1 cellular context compared by ENCODE assay signal in genomic region chr9:36276254-36276653, GRCh38.
TF ChIP-seq lines count a peak whose summit lies in the region.

No MANE protein-coding gene starts in this region.

TF ChIP-seq in IMR-90, 13 proteins besides CTCF, POLR2A, EP300 and RAD21:
- TF ChIP-seq SMC3 (IDR thresholded peaks at IDR 0.05; ENCODE audit: low read depth, low read length) (no peak), MXI1 (IDR thresholded peaks at IDR 0.05; ENCODE audit: borderline replicate concordance, low read depth, low read length) (no peak), MAFK (IDR thresholded peaks at IDR 0.05; ENCODE audit: low read depth, low read length) (no peak), CEBPB (IDR thresholded peaks at IDR 0.05; ENCODE audit: low read depth, low read length) (no peak), BHLHE40 (IDR thresholded peaks at IDR 0.05; ENCODE audit: low read depth, low read length) (no peak), RFX5 (IDR thresholded peaks at IDR 0.05; ENCODE audit: low read depth, low read length) (no peak), CHD1 (IDR thresholded peaks at IDR 0.05; ENCODE audit: low read depth, low read length) (no peak), MAZ (IDR thresholded peaks at IDR 0.05; ENCODE audit: borderline replicate concordance, low read depth, low read length) (no peak), RCOR1 (IDR thresholded peaks at IDR 0.05; ENCODE audit: insufficient replicate concordance, low read length) (no peak), ELK1 (IDR thresholded peaks at IDR 0.05; ENCODE audit: borderline replicate concordance, low read depth, low read length) (no peak), NFE2L2 (IDR thresholded peaks at IDR 0.05; ENCODE audit: low read depth, low read length) (no peak), USF2 (IDR thresholded peaks at IDR 0.05; ENCODE audit: low read depth, low read length) (no peak), FOS (IDR thresholded peaks at IDR 0.05; ENCODE audit: low read depth, low read length) (no peak)
